ENCODE assay signal across 9 cellular contexts in the genomic region with DNA sequence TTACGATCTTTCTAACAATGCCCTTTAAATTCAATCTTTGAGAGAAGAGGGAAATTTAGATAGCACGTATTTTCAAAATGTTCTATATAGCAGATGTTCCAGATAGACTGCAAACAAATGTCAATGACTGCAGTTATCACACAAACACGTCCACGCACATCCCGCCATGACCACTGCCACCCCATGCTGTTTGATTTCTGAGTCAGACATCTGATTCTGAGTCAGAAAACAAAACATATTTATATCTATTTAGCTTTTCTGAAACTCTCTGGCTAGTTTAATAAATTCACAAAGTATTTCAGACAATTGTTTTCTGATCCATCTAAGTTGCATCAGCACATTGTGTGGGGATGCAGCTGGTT.
A peak's percentile ranks its signal among the peaks of the same experiment; 100 is the strongest.
DNase-seq lines count a peak whose midpoint lies in the region; ATAC-seq and TF ChIP-seq lines count a peak whose summit lies in the region.
"Had no signal": no experiment of that assay in that cellular context is flagged by ENCODE, and none has a peak within 500 bp of the region (broad histone marks: within the 10 kb centered on the region; RNA-seq: fewer than 3 reads in every experiment).

No MANE protein-coding gene starts in this region.

- H3K27me3 Mint-ChIP-seq in HFFc6 (ENCODE audit: insufficient read depth) = peaks cover 17% of the 10 kb centered on the region

- intact Hi-C loops in left ventricle myocardium inferior (cut with micrococcal nuclease) (no loop called here), left cardiac atrium (cut with DNase I) (no loop called here)

- no peaks in the 10 kb centered on the region for H3K4me1 ChIP-seq in left ventricle myocardium inferior
- H3K4me1 ChIP-seq in mononuclear cell (ENCODE audit: insufficient read depth, low read length) = peaks cover 55% of the 10 kb centered on the region
- no peaks in the 10 kb centered on the region for H3K4me1 ChIP-seq in urinary bladder (ENCODE audit: insufficient read depth)

- ATAC-seq in left cardiac atrium (no peak), GM21529 (IDR thresholded peaks at IDR 0.05; ENCODE audit: unreplicated experiment) (no peak)

- no peak overlapping the region for H3K27ac Mint-ChIP-seq in HFFc6

- H3K36me3 ChIP-seq in left ventricle myocardium inferior (no peaks in the 10 kb centered on the region), urinary bladder (ENCODE audit: insufficient read depth) (no peaks in the 10 kb centered on the region)

- H3K27me3 ChIP-seq in left ventricle myocardium inferior (ENCODE audit: low read depth) (no peaks in the 10 kb centered on the region), mononuclear cell (ENCODE audit: insufficient read depth, low read length) (no peaks in the 10 kb centered on the region)

- no peak for TF ChIP-seq CTCF in left ventricle myocardium inferior (IDR thresholded peaks at IDR 0.05; ENCODE audit: borderline replicate concordance)
- TF ChIP-seq CTCF in HFFc6 (IDR thresholded peaks at IDR 0.05) = no peak

- H3K4me3 Mint-ChIP-seq in HFFc6 = no peak overlapping the region

- H3K4me1 Mint-ChIP-seq in HFFc6 (ENCODE audit: low read depth) = peaks cover 9% of the 10 kb centered on the region

- H3K9me3 ChIP-seq in left ventricle myocardium inferior (replicated peaks) (no peaks in the 10 kb centered on the region), mononuclear cell (ENCODE audit: low read depth, low read length) (no peaks in the 10 kb centered on the region)

- no peaks in the 10 kb centered on the region for H3K36me3 Mint-ChIP-seq in HFFc6 (ENCODE audit: low read depth)

- H3K27ac ChIP-seq in left ventricle myocardium inferior (replicated peaks) (no peak overlapping the region), urinary bladder (ENCODE audit: low read depth) (peak overlapping the region; percentile 84)
- H3K27ac ChIP-seq: C4-2B had no signal

- H3K9me3 Mint-ChIP-seq in HFFc6 = no peaks in the 10 kb centered on the region

- 63% methylated on average over 5 of the region's 5 CpGs for WGBS in urinary bladder

- peak overlapping the region; percentile 59 for H3K4me3 ChIP-seq in left ventricle myocardium inferior
- H3K4me3 ChIP-seq in mononuclear cell (ENCODE audit: low read length) = peak overlapping the region; percentile 77
- peak overlapping the region; percentile 22 for H3K4me3 ChIP-seq in urinary bladder (ENCODE audit: low read depth, low read length)

- DNase-seq in left ventricle myocardium inferior (no peak), left cardiac atrium (no peak), activated T-helper 1 cell treated with Interleukin-2 at 50 U/mL for 16 hours (ENCODE audit: low read depth) (peak; percentile 11), HFFc6 (no peak), NCI-H82 (lab: John Stamatoyannopoulos, UW) (no peak)

Comparison
In these comparisons a context has a peak if more than half of its experiments do, and no peak if none do; other contexts are left out.
1. H3K4me3 ChIP-seq: peak in every context shown above with its lines; median percentile 77 in mononuclear cell; 59 in left ventricle myocardium inferior; 22 in urinary bladder.